24 cellular contexts compared by ENCODE assay signal in the genomic region with DNA sequence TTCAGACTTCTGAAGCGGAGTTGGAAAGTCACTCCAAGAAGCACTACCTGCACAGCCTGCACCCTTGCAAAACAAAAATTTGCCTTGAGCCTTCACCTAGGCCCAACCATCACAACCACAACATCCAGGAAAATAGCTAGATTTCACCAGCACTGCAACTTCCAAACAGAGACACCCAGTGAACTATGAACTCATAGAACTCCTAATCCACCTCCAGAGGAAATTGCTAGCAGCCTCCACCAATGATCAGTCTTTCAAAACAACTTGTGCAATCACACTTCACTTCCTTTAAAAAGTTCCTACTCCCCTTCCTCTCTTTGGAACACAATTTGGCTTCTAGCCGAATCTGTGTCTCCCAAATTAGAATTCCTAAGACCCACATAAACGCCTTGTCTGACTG.
DNase-seq lines count a peak whose midpoint lies in the region; ATAC-seq, FAIRE-seq and TF ChIP-seq lines count a peak whose summit lies in the region.
"Had no signal": no experiment of that assay in that cellular context is flagged by ENCODE, and none has a peak within 500 bp of the region (broad histone marks: within the 10 kb centered on the region; RNA-seq: fewer than 3 reads in every experiment).

No MANE protein-coding gene starts in this region.

- H3K4me1 Mint-ChIP-seq in Caco-2 (ENCODE audit: low read depth, unreplicated experiment) = peaks cover 24% of the 10 kb centered on the region
- no peaks in the 10 kb centered on the region for H3K4me1 Mint-ChIP-seq in WTC11
- H3K4me1 Mint-ChIP-seq in nephron progenitor cell = no peaks in the 10 kb centered on the region
- no peaks in the 10 kb centered on the region for H3K4me1 Mint-ChIP-seq in CD14-positive monocyte
- H3K4me1 Mint-ChIP-seq: B cell; CD8-positive, alpha-beta memory T cell had no signal

- TF ChIP-seq CTCF in Caco-2 (IDR thresholded peaks at IDR 0.05; ENCODE audit: insufficient read depth in 1 of 2, low read depth in 1 of 2, low read length in 1 of 2, severe bottlenecking in 1 of 2, unreplicated experiment in 1 of 2) (no peak), WTC11 (IDR thresholded peaks at IDR 0.05) (no peak), HepG2 (CRISPR knock-in tag; IDR thresholded peaks at IDR 0.05) (no peak), nephron progenitor cell (IDR thresholded peaks at IDR 0.05) (no peak), CD14-positive monocyte (IDR thresholded peaks at IDR 0.05) (no peak)

- H2AFZ ChIP-seq in HepG2 (ENCODE audit: low read length) = no peak overlapping the region

- CTCF ChIA-PET in Caco-2 (lab: Charles Lee) (no interaction called here), WTC11 (lab: Charles Lee) (no interaction called here), HepG2 (lab: Yijun Ruan, JAX; ENCODE audit: low intra/inter-chr PET ratio, low total read pairs) (no interaction called here)

- H3K9ac ChIP-seq in HepG2 (ENCODE audit: insufficient read depth, low read depth, low read length) = no peak overlapping the region
- H3K9ac ChIP-seq: BLaER1 had no signal

- H3K4me3 Mint-ChIP-seq in Caco-2 (ENCODE audit: unreplicated experiment) (no peak overlapping the region), WTC11 (no peak overlapping the region), nephron progenitor cell (no peak overlapping the region), CD14-positive monocyte (no peak overlapping the region)
- H3K4me3 Mint-ChIP-seq: B cell; CD4-positive, alpha-beta T cell; CD8-positive, alpha-beta memory T cell had no signal

- H3K9me3 Mint-ChIP-seq in Caco-2 (ENCODE audit: unreplicated experiment) (peaks cover 41% of the 10 kb centered on the region), WTC11 (peaks cover 4% of the 10 kb centered on the region; the same call in 1 of the 2 replicates), nephron progenitor cell (no peaks in the 10 kb centered on the region), CD14-positive monocyte (peaks cover 8 to 23% (median 14%) of the 10 kb centered on the region in 7 donors)

- intact Hi-C loops in Caco-2 (cut with micrococcal nuclease; ENCODE audit: unreplicated experiment) (no loop called here), HepG2 (cut with micrococcal nuclease; ENCODE audit: unreplicated experiment) (no loop called here), CD14-positive monocyte (cut with micrococcal nuclease) (no loop called here)

- H3K4me2 ChIP-seq in HepG2 (ENCODE audit: low read depth, low read length) = no peak overlapping the region
- H3K4me2 ChIP-seq: BLaER1 had no signal

- H4K20me1 ChIP-seq in HepG2 (ENCODE audit: insufficient read depth, low read length) = no peaks in the 10 kb centered on the region
- H4K20me1 ChIP-seq: BLaER1 had no signal

- in situ Hi-C loops in HepG2 (cut with HindIII; ENCODE audit: extremely low pct_ligation_motif_present, low pct_unique_long_range_greater_than_20kb) = no loop called here

- no peak overlapping the region for H3K4me3 ChIP-seq in Caco-2 (ENCODE audit: low read depth, low read length)
- no peak overlapping the region for H3K4me3 ChIP-seq in HepG2 (replicated peaks in 1 of 3; ENCODE audit: insufficient read depth in 1 of 3, low read depth in 2 of 3, low read length in 3 of 3)
- H3K4me3 ChIP-seq: BLaER1 had no signal

- no peak for TF ChIP-seq RAD21 in HepG2 (CRISPR knock-in tag; IDR thresholded peaks at IDR 0.05)

- no peak overlapping the region for H3K27ac ChIP-seq in HepG2 (ENCODE audit: extremely low read length, insufficient read depth, low read length)
- H3K27ac ChIP-seq: 22Rv1, BLaER1, C4-2B had no signal

- H3K79me2 ChIP-seq in HepG2 (ENCODE audit: insufficient read depth, low read length) = no peaks in the 10 kb centered on the region

- FAIRE-seq in HepG2 (lab: Jason Lieb, UNC) = no peak
- FAIRE-seq: A204.1, GM12891, GM18507 had no signal

- H3K9me3 ChIP-seq in Caco-2 (peaks cover 6% of the 10 kb centered on the region; the same call in 1 of the 2 replicates), HepG2 (ENCODE audit: low read length) (peaks cover 4% of the 10 kb centered on the region; the same call in 1 of the 2 replicates)

- TF ChIP-seq POLR2A in HepG2 (IDR thresholded peaks at IDR 0.05; ENCODE audit: insufficient read depth in 1 of 2, low read depth in 2 of 2, low read length in 2 of 2) = no peak

- POLR2A ChIA-PET in Caco-2 (lab: Charles Lee) = no interaction called here
- POLR2A ChIA-PET in WTC11 (lab: Charles Lee) = no interaction called here
- POLR2A ChIA-PET in HepG2 (lab: Yijun Ruan, JAX) = no interaction called here

- H3K4me1 ChIP-seq in Caco-2 = peaks cover 11% of the 10 kb centered on the region
- H3K4me1 ChIP-seq in HepG2 (ENCODE audit: insufficient read depth, low read length) = peaks cover 10% of the 10 kb centered on the region; the same call in 1 of the 2 replicates
- H3K4me1 ChIP-seq: BLaER1 had no signal

- H3K36me3 ChIP-seq in Caco-2 (ENCODE audit: control insufficient read depth, insufficient read depth, low read length) = no peaks in the 10 kb centered on the region
- H3K36me3 ChIP-seq in HepG2 (replicated peaks in 1 of 2; ENCODE audit: control insufficient read depth in 1 of 2, insufficient read depth in 2 of 2, low read length in 2 of 2) = no peaks in the 10 kb centered on the region

- H3K27me3 Mint-ChIP-seq in Caco-2 (ENCODE audit: insufficient read depth, unreplicated experiment) = no peaks in the 10 kb centered on the region
- H3K27me3 Mint-ChIP-seq in WTC11 (ENCODE audit: low read depth) = no peaks in the 10 kb centered on the region
- peaks cover 3% of the 10 kb centered on the region for H3K27me3 Mint-ChIP-seq in nephron progenitor cell (ENCODE audit: low read depth, poor library complexity)
- no peaks in the 10 kb centered on the region for H3K27me3 Mint-ChIP-seq in CD14-positive monocyte (ENCODE audit: low read depth in 3 of 3)
- H3K27me3 Mint-ChIP-seq: B cell; CD4-positive, alpha-beta T cell; CD8-positive, alpha-beta memory T cell had no signal

- TF ChIP-seq EP300 in HepG2 (IDR thresholded peaks at IDR 0.05; ENCODE audit: low read depth in 2 of 2, low read length in 2 of 2) = no peak
- TF ChIP-seq EP300 in HepG2 (CRISPR knock-in tag; IDR thresholded peaks at IDR 0.05; ENCODE audit: borderline replicate concordance) = no peak

- DNase-seq in Caco-2 = no peak
- no peak for DNase-seq in WTC11 (ENCODE audit: low spot score)
- peak; percentile 1 for DNase-seq in HepG2 (ENCODE audit: low spot score)
- no peak for DNase-seq in nephron progenitor cell
- DNase-seq in CD14-positive monocyte (ENCODE audit: low spot score) = no peak
- no peak for DNase-seq in islet precursor cell
- DNase-seq in NCI-H1930 (lab: John Stamatoyannopoulos, UW) = no peak
- DNase-seq: Calu3; CD4-positive, alpha-beta T cell; CD8-positive, alpha-beta memory T cell; DMS53; DMS79 treated with DMSO at 0.1 percent for 48 hours; GF-D8; GOT3; H7; HCEC 1CT had no signal

- WGBS in HepG2 (ENCODE audit: low lambda C conversion rate) = 33% methylated on average over 3 of the region's 3 CpGs

- ATAC-seq in WTC11 = no peak
- peak; percentile 44; the same call in 1 of the 3 replicates for ATAC-seq in HepG2
- no peak for ATAC-seq in GM18861 (IDR thresholded peaks at IDR 0.05; ENCODE audit: unreplicated experiment)

- H3K36me3 Mint-ChIP-seq in Caco-2 (ENCODE audit: insufficient read depth, unreplicated experiment) (no peaks in the 10 kb centered on the region), WTC11 (no peaks in the 10 kb centered on the region), nephron progenitor cell (ENCODE audit: low read depth) (no peaks in the 10 kb centered on the region), CD14-positive monocyte (no peaks in the 10 kb centered on the region)
- H3K36me3 Mint-ChIP-seq: CD8-positive, alpha-beta memory T cell had no signal

- H3K27me3 ChIP-seq in Caco-2 (replicated peaks; ENCODE audit: control insufficient read depth, insufficient read depth, low read length) = no peaks in the 10 kb centered on the region
- H3K27me3 ChIP-seq in HepG2 (ENCODE audit: control insufficient read depth in 1 of 2, insufficient read depth in 2 of 2, low read length in 2 of 2) = no peaks in the 10 kb centered on the region
- H3K27me3 ChIP-seq: BLaER1 had no signal

- peak overlapping the region; percentile 20 for H3K27ac Mint-ChIP-seq in Caco-2 (ENCODE audit: unreplicated experiment)
- H3K27ac Mint-ChIP-seq in WTC11 = 0 out of 2 replicates have a peak overlapping the region, but pooled peaks have one; percentile 2
- H3K27ac Mint-ChIP-seq in nephron progenitor cell = peak overlapping the region; percentile 2
- no peak overlapping the region for H3K27ac Mint-ChIP-seq in CD14-positive monocyte
- H3K27ac Mint-ChIP-seq: B cell; CD4-positive, alpha-beta T cell had no signal

- BruUV-seq in Caco-2 (replicated peaks; lab: Mats Ljungman, UMichigan) = no TSS peak
- BruUV-seq in HepG2 (replicated peaks; lab: Mats Ljungman, UMichigan) = no TSS peak

TF ChIP-seq in WTC11, 78 proteins besides CTCF, POLR2A, EP300 and RAD21 (continues in another document):
- no peak for TF ChIP-seq ERG (CRISPR knock-in tag; IDR thresholded peaks at IDR 0.05)
- TF ChIP-seq ZNF423 (CRISPR knock-in tag; IDR thresholded peaks at IDR 0.05) = no peak

TF ChIP-seq in HepG2, 621 proteins besides CTCF, POLR2A, EP300 and RAD21:
- TF ChIP-seq ZNF800 (CRISPR knock-in tag; IDR thresholded peaks at IDR 0.05) (no peak), HNF4A (CRISPR knock-in tag; IDR thresholded peaks at IDR 0.05) (peak; percentile 39), GABPA (IDR thresholded peaks at IDR 0.05; ENCODE audit: low read depth, low read length) (no peak), GABPA (CRISPR knock-in tag; IDR thresholded peaks at IDR 0.05; ENCODE audit: low read depth) (0 out of 2 replicates have a peak, but pooled peaks have one; percentile 20), ZFY (CRISPR knock-in tag; IDR thresholded peaks at IDR 0.05) (no peak)

Comparison
In these comparisons a context has a peak if more than half of its experiments do, and no peak if none do; other contexts are left out.
1. H3K27ac Mint-ChIP-seq: peak in Caco-2 (single experiment), WTC11 (single experiment) and nephron progenitor cell (single experiment); none in CD14-positive monocyte (0 of 7).